In the genomic region with DNA sequence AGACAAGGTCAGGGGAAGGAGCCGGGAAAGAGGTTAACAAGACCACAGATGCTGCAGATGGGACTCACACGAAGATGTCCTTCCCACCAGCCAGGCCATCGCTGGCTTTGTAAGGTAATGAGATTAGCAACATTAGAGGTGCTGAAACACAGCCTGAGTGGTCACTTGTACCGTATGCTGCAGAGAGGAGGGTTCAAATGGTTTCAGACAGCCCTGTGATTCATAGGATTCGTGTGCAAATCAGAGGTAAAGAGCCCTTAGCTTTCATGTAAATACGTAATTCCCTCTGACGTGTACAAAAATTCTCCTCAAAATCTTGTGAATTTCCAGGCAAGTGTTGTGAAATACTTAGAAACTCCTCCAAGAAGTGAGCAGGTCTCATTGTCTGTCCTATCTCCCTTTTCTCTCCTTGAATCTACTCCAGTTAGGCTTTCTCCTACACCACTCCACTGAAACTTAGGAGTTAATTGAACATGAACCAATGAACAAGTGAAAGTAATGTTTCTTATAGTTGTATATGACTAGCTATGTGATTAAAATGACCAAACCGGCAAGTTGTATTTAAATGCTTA, we compare ENCODE assay signal across 15 cellular contexts. TPM values are rescaled to one million over a fixed set of nuclear protein-coding genes. Genes with fewer than 3 reads are reported as not detected.
DNase-seq lines count a peak whose midpoint lies in the region; ATAC-seq and TF ChIP-seq lines count a peak whose summit lies in the region.
"Not testable (repeated sequence)": the region's sequence is repeated elsewhere in the genome, so short reads cannot be mapped to it uniquely, and the experiment has no call there.
"Had no signal": no experiment of that assay in that cellular context is flagged by ENCODE, and none has a peak within 500 bp of the region (broad histone marks: within the 10 kb centered on the region; RNA-seq: fewer than 3 reads in every experiment).

No MANE protein-coding gene starts in this region.

- not testable (repeated sequence) for TF ChIP-seq CTCF in left lung (IDR thresholded peaks at IDR 0.05); lower lobe of right lung (IDR thresholded peaks at IDR 0.05); omental fat pad (IDR thresholded peaks at IDR 0.05); upper lobe of right lung (IDR thresholded peaks at IDR 0.05)

- ATAC-seq in left lung: peak; percentile 81
- peak; percentile 58 to 77 for ATAC-seq in lower lobe of right lung
- ATAC-seq in omental fat pad (ENCODE audit: low FRiP score): peak; percentile 50
- ATAC-seq in upper lobe of right lung: peak; percentile 52

- H3K4me1 ChIP-seq in left lung, lower lobe of right lung, upper lobe of right lung: not testable (repeated sequence)

- H3K27ac ChIP-seq in left lung, lower lobe of right lung, upper lobe of right lung: not testable (repeated sequence)

- not testable (repeated sequence) for H3K9me3 ChIP-seq in left lung, lower lobe of right lung, upper lobe of right lung

- not testable (repeated sequence) for DNase-seq in left lung; lower lobe of right lung; omental fat pad (ENCODE audit: low spot score); upper lobe of right lung

- H3K4me3 ChIP-seq in left lung, lower lobe of right lung, upper lobe of right lung: not testable (repeated sequence)

- intact Hi-C loops in left lung (cut with DNase I); lower lobe of right lung (cut with DNase I); upper lobe of right lung (cut with DNase I): not testable (repeated sequence)

- not testable (repeated sequence) for H3K27me3 ChIP-seq in left lung; lower lobe of right lung (ENCODE audit: low read depth); upper lobe of right lung

- H3K36me3 ChIP-seq in left lung, lower lobe of right lung, upper lobe of right lung: not testable (repeated sequence)

RNA-seq across cellular contexts. Expression of gene FAM236B, which starts 1.0 kb away (rescaled TPM):
- total RNA-seq in left lung: not detected
- not detected for total RNA-seq in lower lobe of right lung
- total RNA-seq in omental fat pad: not detected
- not detected for total RNA-seq in upper lobe of right lung
- total RNA-seq: A172; A673; B cell; Caco-2; Calu3; CD4-positive, alpha-beta memory T cell; CD4-positive, alpha-beta T cell; CD4-positive, CD25-positive, alpha-beta regulatory T cell; CD8-positive, alpha-beta memory T cell; CD8-positive, alpha-beta T cell; Daoy had no signal

RNA-seq across cellular contexts. Expression of gene DMRTC1B, which starts 6.8 kb away (rescaled TPM):
- under 1 TPM; 0.45 to 0.47 TPM for total RNA-seq in left lung
- total RNA-seq in lower lobe of right lung: 0.53 TPM
- not detected for total RNA-seq in omental fat pad
- 0.29 TPM for total RNA-seq in upper lobe of right lung
- total RNA-seq: A172; A673; Caco-2; Calu3; CD8-positive, alpha-beta memory T cell; Daoy had no signal

RNA-seq across cellular contexts. Expression of gene FAM236D, which starts 24.6 kb away (rescaled TPM):
- total RNA-seq in left lung (not detected), lower lobe of right lung (not detected), omental fat pad (not detected), upper lobe of right lung (not detected)
- total RNA-seq: A172; A673; B cell; Caco-2; Calu3; CD4-positive, alpha-beta memory T cell; CD4-positive, alpha-beta T cell; CD4-positive, CD25-positive, alpha-beta regulatory T cell; CD8-positive, alpha-beta memory T cell; CD8-positive, alpha-beta T cell; Daoy had no signal
